In genomic region chr17:48593840-48594411, GRCh38 we compare ENCODE assay signal across 1 cellular context.
A peak's percentile ranks its signal among the peaks of the same experiment; 100 is the strongest.
TF ChIP-seq lines count a peak whose summit lies in the region.

No MANE protein-coding gene starts in this region.

TF ChIP-seq in HEK293, 187 proteins besides CTCF, POLR2A, EP300 and RAD21 (continued from another document and continues in another):
- TF ChIP-seq PRDM10 (tag by site-specific recombination; IDR thresholded peaks at IDR 0.05) = peak; percentile 98
- no peak for TF ChIP-seq ZNF302 (tag by site-specific recombination; IDR thresholded peaks at IDR 0.05; ENCODE audit: low read depth)
- no peak for TF ChIP-seq EGR2 (tag by site-specific recombination; IDR thresholded peaks at IDR 0.05; ENCODE audit: low read depth)
- peak; percentile 87 for TF ChIP-seq TRIM28 (IDR thresholded peaks at IDR 0.05; ENCODE audit: borderline replicate concordance, low read length)
- TF ChIP-seq ZNF776 (tag by site-specific recombination; IDR thresholded peaks at IDR 0.05; ENCODE audit: borderline replicate concordance) = no peak
- TF ChIP-seq, protein P1, sequence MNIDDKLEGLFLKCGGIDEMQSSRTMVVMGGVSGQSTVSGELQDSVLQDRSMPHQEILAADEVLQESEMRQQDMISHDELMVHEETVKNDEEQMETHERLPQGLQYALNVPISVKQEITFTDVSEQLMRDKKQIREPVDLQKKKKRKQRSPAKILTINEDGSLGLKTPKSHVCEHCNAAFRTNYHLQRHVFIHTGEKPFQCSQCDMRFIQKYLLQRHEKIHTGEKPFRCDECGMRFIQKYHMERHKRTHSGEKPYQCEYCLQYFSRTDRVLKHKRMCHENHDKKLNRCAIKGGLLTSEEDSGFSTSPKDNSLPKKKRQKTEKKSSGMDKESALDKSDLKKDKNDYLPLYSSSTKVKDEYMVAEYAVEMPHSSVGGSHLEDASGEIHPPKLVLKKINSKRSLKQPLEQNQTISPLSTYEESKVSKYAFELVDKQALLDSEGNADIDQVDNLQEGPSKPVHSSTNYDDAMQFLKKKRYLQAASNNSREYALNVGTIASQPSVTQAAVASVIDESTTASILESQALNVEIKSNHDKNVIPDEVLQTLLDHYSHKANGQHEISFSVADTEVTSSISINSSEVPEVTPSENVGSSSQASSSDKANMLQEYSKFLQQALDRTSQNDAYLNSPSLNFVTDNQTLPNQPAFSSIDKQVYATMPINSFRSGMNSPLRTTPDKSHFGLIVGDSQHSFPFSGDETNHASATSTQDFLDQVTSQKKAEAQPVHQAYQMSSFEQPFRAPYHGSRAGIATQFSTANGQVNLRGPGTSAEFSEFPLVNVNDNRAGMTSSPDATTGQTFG (tag by site-specific recombination; IDR thresholded peaks at IDR 0.05; ENCODE audit: borderline replicate concordance) = no peak
- TF ChIP-seq, protein P2, sequence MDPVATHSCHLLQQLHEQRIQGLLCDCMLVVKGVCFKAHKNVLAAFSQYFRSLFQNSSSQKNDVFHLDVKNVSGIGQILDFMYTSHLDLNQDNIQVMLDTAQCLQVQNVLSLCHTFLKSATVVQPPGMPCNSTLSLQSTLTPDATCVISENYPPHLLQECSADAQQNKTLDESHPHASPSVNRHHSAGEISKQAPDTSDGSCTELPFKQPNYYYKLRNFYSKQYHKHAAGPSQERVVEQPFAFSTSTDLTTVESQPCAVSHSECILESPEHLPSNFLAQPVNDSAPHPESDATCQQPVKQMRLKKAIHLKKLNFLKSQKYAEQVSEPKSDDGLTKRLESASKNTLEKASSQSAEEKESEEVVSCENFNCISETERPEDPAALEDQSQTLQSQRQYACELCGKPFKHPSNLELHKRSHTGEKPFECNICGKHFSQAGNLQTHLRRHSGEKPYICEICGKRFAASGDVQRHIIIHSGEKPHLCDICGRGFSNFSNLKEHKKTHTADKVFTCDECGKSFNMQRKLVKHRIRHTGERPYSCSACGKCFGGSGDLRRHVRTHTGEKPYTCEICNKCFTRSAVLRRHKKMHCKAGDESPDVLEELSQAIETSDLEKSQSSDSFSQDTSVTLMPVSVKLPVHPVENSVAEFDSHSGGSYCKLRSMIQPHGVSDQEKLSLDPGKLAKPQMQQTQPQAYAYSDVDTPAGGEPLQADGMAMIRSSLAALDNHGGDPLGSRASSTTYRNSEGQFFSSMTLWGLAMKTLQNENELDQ (tag by site-specific recombination; IDR thresholded peaks at IDR 0.05; ENCODE audit: low read depth) = no peak
- no peak for TF ChIP-seq ZNF280C (tag by site-specific recombination; IDR thresholded peaks at IDR 0.05)
- no peak for TF ChIP-seq SP2 (tag by site-specific recombination; IDR thresholded peaks at IDR 0.05)
- TF ChIP-seq ZNF394 (tag by site-specific recombination; IDR thresholded peaks at IDR 0.05; ENCODE audit: borderline replicate concordance) = peak; percentile 20; the same call in 1 of the 2 replicates
- no peak for TF ChIP-seq ZFHX2 (tag by site-specific recombination; conservative IDR thresholded peaks at IDR 0.05)
- TF ChIP-seq, protein P3, sequence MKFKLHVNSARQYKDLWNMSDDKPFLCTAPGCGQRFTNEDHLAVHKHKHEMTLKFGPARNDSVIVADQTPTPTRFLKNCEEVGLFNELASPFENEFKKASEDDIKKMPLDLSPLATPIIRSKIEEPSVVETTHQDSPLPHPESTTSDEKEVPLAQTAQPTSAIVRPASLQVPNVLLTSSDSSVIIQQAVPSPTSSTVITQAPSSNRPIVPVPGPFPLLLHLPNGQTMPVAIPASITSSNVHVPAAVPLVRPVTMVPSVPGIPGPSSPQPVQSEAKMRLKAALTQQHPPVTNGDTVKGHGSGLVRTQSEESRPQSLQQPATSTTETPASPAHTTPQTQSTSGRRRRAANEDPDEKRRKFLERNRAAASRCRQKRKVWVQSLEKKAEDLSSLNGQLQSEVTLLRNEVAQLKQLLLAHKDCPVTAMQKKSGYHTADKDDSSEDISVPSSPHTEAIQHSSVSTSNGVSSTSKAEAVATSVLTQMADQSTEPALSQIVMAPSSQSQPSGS (tag by site-specific recombination; IDR thresholded peaks at IDR 0.05; ENCODE audit: low read depth) = peak; percentile 64; the same call in 1 of the 2 replicates
- TF ChIP-seq ZNF23 (tag by site-specific recombination; IDR thresholded peaks at IDR 0.05; ENCODE audit: borderline replicate concordance) = no peak
- no peak for TF ChIP-seq ZNF768 (tag by site-specific recombination; IDR thresholded peaks at IDR 0.05)
- no peak for TF ChIP-seq ZFP3 (tag by site-specific recombination; IDR thresholded peaks at IDR 0.05; ENCODE audit: low read depth)
- TF ChIP-seq ZSCAN16 (tag by site-specific recombination; IDR thresholded peaks at IDR 0.05) = no peak
- TF ChIP-seq ZNF114 (tag by site-specific recombination; IDR thresholded peaks at IDR 0.05) = no peak
- TF ChIP-seq ZNF398 (tag by site-specific recombination; IDR thresholded peaks at IDR 0.05) = peak; percentile 96
- TF ChIP-seq GLIS1 (tag by site-specific recombination; IDR thresholded peaks at IDR 0.05) = peak; percentile 55; the same call in 1 of the 2 replicates
- no peak for TF ChIP-seq ZNF292 (tag by site-specific recombination; IDR thresholded peaks at IDR 0.05; ENCODE audit: borderline replicate concordance, low read depth)
- TF ChIP-seq BCL6B (tag by site-specific recombination; IDR thresholded peaks at IDR 0.05) = no peak
- TF ChIP-seq, protein P4, sequence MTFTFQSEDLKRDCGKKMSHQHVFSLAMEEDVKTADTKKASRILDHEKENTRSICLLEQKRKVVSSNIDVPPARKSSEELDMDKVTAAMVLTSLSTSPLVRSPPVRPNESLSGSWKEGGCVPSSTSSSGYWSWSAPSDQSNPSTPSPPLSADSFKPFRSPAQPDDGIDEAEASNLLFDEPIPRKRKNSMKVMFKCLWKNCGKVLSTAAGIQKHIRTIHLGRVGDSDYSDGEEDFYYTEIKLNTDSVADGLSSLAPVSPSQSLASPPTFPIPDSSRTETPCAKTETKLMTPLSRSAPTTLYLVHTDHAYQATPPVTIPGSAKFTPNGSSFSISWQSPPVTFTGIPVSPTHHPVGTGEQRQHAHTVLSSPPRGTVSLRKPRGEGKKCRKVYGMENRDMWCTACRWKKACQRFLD (tag by site-specific recombination; IDR thresholded peaks at IDR 0.05) = no peak
- no peak for TF ChIP-seq ZNF350 (tag by site-specific recombination; IDR thresholded peaks at IDR 0.05)
- peak; percentile 88 for TF ChIP-seq ZNF654 (tag by site-specific recombination; IDR thresholded peaks at IDR 0.05; ENCODE audit: low read depth)
- peak; percentile 79 for TF ChIP-seq ZBTB6 (tag by site-specific recombination; IDR thresholded peaks at IDR 0.05)
- no peak for TF ChIP-seq ZNF146 (tag by site-specific recombination; IDR thresholded peaks at IDR 0.05)
- TF ChIP-seq ZNF791 (tag by site-specific recombination; IDR thresholded peaks at IDR 0.05) = no peak
- TF ChIP-seq, protein P5, sequence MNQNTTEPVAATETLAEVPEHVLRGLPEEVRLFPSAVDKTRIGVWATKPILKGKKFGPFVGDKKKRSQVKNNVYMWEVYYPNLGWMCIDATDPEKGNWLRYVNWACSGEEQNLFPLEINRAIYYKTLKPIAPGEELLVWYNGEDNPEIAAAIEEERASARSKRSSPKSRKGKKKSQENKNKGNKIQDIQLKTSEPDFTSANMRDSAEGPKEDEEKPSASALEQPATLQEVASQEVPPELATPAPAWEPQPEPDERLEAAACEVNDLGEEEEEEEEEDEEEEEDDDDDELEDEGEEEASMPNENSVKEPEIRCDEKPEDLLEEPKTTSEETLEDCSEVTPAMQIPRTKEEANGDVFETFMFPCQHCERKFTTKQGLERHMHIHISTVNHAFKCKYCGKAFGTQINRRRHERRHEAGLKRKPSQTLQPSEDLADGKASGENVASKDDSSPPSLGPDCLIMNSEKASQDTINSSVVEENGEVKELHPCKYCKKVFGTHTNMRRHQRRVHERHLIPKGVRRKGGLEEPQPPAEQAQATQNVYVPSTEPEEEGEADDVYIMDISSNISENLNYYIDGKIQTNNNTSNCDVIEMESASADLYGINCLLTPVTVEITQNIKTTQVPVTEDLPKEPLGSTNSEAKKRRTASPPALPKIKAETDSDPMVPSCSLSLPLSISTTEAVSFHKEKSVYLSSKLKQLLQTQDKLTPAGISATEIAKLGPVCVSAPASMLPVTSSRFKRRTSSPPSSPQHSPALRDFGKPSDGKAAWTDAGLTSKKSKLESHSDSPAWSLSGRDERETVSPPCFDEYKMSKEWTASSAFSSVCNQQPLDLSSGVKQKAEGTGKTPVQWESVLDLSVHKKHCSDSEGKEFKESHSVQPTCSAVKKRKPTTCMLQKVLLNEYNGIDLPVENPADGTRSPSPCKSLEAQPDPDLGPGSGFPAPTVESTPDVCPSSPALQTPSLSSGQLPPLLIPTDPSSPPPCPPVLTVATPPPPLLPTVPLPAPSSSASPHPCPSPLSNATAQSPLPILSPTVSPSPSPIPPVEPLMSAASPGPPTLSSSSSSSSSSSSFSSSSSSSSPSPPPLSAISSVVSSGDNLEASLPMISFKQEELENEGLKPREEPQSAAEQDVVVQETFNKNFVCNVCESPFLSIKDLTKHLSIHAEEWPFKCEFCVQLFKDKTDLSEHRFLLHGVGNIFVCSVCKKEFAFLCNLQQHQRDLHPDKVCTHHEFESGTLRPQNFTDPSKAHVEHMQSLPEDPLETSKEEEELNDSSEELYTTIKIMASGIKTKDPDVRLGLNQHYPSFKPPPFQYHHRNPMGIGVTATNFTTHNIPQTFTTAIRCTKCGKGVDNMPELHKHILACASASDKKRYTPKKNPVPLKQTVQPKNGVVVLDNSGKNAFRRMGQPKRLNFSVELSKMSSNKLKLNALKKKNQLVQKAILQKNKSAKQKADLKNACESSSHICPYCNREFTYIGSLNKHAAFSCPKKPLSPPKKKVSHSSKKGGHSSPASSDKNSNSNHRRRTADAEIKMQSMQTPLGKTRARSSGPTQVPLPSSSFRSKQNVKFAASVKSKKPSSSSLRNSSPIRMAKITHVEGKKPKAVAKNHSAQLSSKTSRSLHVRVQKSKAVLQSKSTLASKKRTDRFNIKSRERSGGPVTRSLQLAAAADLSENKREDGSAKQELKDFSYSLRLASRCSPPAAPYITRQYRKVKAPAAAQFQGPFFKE (tag by site-specific recombination; IDR thresholded peaks at IDR 0.05; ENCODE audit: borderline replicate concordance) = no peak
